ENCODE assay signal across 16 cellular contexts in the genomic region with DNA sequence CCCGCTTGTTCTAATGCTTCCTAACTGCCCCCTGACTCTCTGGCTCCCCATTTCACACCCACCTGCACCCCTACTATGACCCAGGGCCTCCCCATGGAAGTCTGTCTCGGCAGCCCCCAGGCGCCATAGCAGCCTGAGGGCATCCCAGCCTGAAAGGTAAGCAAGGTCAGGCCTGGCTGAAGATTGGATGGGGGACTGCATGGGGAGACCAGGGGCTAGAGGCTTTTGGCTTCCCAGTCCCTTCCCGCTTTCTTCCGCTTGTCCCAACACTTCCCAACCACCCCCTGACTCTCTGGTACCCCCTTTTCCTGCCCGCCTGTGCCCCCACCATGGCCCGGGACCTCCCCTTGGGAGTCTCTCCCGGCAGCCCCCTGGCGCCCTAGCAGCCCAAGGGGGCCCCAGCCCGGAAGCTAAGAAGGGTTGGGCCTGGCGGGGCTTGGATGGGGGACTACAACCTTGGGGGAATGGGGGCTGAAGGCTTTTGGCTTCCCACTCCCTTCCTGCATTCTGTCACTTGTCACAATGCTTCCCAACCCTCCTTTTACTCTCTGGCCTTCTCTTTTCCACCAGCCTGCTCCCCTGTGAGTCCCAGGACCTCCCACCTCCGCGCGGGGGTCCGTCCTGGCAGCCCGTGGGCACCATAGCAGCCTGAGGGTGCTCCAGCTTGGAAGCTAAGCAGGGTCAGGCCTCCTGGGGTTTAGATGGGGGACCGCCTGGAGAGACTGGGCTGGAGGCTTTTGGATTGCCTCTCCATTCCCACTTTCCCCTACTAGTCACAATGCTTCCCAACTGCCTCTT.
DNase-seq lines count a peak whose midpoint lies in the region; TF ChIP-seq lines count a peak whose summit lies in the region.
"Had no signal": no experiment of that assay in that cellular context is flagged by ENCODE, and none has a peak within 500 bp of the region (broad histone marks: within the 10 kb centered on the region; RNA-seq: fewer than 3 reads in every experiment).

No MANE protein-coding gene starts in this region.

- POLR2A ChIA-PET in GM10248 (lab: Yijun Ruan, JAX) = no interaction called here

- DNase-seq in GM10248 (ENCODE audit: extremely low spot score) = peak; percentile 6
- peak; percentile 17 for DNase-seq in H7
- DNase-seq in lower leg skin (ENCODE audit: low spot score in 2 of 2) = peak; percentile 6 to 62
- peak; percentile 84 for DNase-seq in osteocyte (ENCODE audit: extremely low spot score, unreplicated experiment)
- no peak for DNase-seq in T-helper 2 cell treated with Interferon-gamma antibody and Interleukin-4, amounts not matched to agents 5 μg/mL and 100 μg/mL, for 36 hours (ENCODE audit: low spot score)
- no peak for DNase-seq in NCI-H345 treated with DMSO at 0.1 percent for 48 hours (lab: John Stamatoyannopoulos, UW; ENCODE audit: unreplicated experiment)
- DNase-seq in DMS53 treated with DMSO at 0.1 percent for 48 hours (lab: John Stamatoyannopoulos, UW; ENCODE audit: unreplicated experiment) = no peak
- DNase-seq: C1 segment of cervical spinal cord; Calu3; CD4-positive, alpha-beta memory T cell; COR-L47; DMS53; DND-41; GM23248; H9 had no signal

- H3K36me3 Mint-ChIP-seq in osteocyte (ENCODE audit: unreplicated experiment) = no peaks in the 10 kb centered on the region
- H3K36me3 Mint-ChIP-seq in T-helper 2 cell treated with Interferon-gamma antibody and Interleukin-4, amounts not matched to agents 5 μg/mL and 100 μg/mL, for 36 hours (ENCODE audit: low read depth) = no peaks in the 10 kb centered on the region
- H3K36me3 Mint-ChIP-seq: CD4-positive, alpha-beta memory T cell had no signal

- WGBS in lower leg skin, 2 donors = 91 to 92% methylated on average over 17 of the region's 17 CpGs

- H3K27me3 Mint-ChIP-seq in osteocyte (ENCODE audit: unreplicated experiment) = no peaks in the 10 kb centered on the region
- H3K27me3 Mint-ChIP-seq in T-helper 2 cell treated with Interferon-gamma antibody and Interleukin-4, amounts not matched to agents 5 μg/mL and 100 μg/mL, for 36 hours (ENCODE audit: low read depth) = no peaks in the 10 kb centered on the region
- H3K27me3 Mint-ChIP-seq: CD4-positive, alpha-beta memory T cell had no signal

- intact Hi-C loops in lower leg skin (cut with DNase I; ENCODE audit: low total_unique reads) = no loop called here

- no peak overlapping the region for H3K27ac Mint-ChIP-seq in osteocyte (ENCODE audit: unreplicated experiment)
- no peak overlapping the region for H3K27ac Mint-ChIP-seq in T-helper 2 cell treated with Interferon-gamma antibody and Interleukin-4, amounts not matched to agents 5 μg/mL and 100 μg/mL, for 36 hours
- H3K27ac Mint-ChIP-seq: CD4-positive, alpha-beta memory T cell; H9 had no signal

- no peaks in the 10 kb centered on the region for H3K36me3 ChIP-seq in H7 (replicated peaks; ENCODE audit: control insufficient read depth, insufficient read depth, low read length)

- H3K9me3 Mint-ChIP-seq in osteocyte (ENCODE audit: unreplicated experiment) = peaks cover 33% of the 10 kb centered on the region
- peaks cover 30% of the 10 kb centered on the region for H3K9me3 Mint-ChIP-seq in T-helper 2 cell treated with Interferon-gamma antibody and Interleukin-4, amounts not matched to agents 5 μg/mL and 100 μg/mL, for 36 hours

- no peaks in the 10 kb centered on the region for H3K27me3 ChIP-seq in H7 (ENCODE audit: control insufficient read depth, insufficient read depth, low read length)

- H3K4me3 Mint-ChIP-seq in osteocyte (ENCODE audit: unreplicated experiment) = no peak overlapping the region
- H3K4me3 Mint-ChIP-seq in T-helper 2 cell treated with Interferon-gamma antibody and Interleukin-4, amounts not matched to agents 5 μg/mL and 100 μg/mL, for 36 hours = no peak overlapping the region
- H3K4me3 Mint-ChIP-seq: CD4-positive, alpha-beta memory T cell; H9 had no signal

- TF ChIP-seq CTCF in GM10248 (IDR thresholded peaks at IDR 0.05; ENCODE audit: control extremely low read depth, extremely low read depth, low read depth, missing control alignments) (no peak), lower leg skin (IDR thresholded peaks at IDR 0.05) (no peak), osteocyte (IDR thresholded peaks at IDR 0.05) (no peak)

- H3K4me3 ChIP-seq in H7 (ENCODE audit: insufficient read depth, low read depth, low read length) = no peak overlapping the region
- H3K4me3 ChIP-seq in lower leg skin (ENCODE audit: low read depth, poor library complexity, severe bottlenecking) = no peak overlapping the region
- H3K4me3 ChIP-seq: GM12878, GM23248 had no signal

- CTCF ChIA-PET in GM10248 (lab: Yijun Ruan, JAX) = no interaction called here

- TF ChIP-seq POLR2A in lower leg skin (IDR thresholded peaks at IDR 0.05) = no peak

- H3K4me1 Mint-ChIP-seq in osteocyte (ENCODE audit: unreplicated experiment) = no peaks in the 10 kb centered on the region
- H3K4me1 Mint-ChIP-seq in T-helper 2 cell treated with Interferon-gamma antibody and Interleukin-4, amounts not matched to agents 5 μg/mL and 100 μg/mL, for 36 hours (ENCODE audit: low read depth) = no peaks in the 10 kb centered on the region
- H3K4me1 Mint-ChIP-seq: CD4-positive, alpha-beta memory T cell; H9 had no signal

Comparison
In these comparisons a context has a peak if more than half of its experiments do, and no peak if none do; other contexts are left out.
1. DNase-seq: peak in GM10248 (single experiment), H7 (single experiment), lower leg skin (2 of 2) and osteocyte (single experiment); none in T-helper 2 cell treated with Interferon-gamma antibody and Interleukin-4, amounts not matched to agents 5 μg/mL and 100 μg/mL, for 36 hours (single experiment), NCI-H345 treated with DMSO at 0.1 percent for 48 hours (single experiment) and DMS53 treated with DMSO at 0.1 percent for 48 hours (single experiment).